Comparison of ENCODE assay signal across 22 cellular contexts in the genomic region with DNA sequence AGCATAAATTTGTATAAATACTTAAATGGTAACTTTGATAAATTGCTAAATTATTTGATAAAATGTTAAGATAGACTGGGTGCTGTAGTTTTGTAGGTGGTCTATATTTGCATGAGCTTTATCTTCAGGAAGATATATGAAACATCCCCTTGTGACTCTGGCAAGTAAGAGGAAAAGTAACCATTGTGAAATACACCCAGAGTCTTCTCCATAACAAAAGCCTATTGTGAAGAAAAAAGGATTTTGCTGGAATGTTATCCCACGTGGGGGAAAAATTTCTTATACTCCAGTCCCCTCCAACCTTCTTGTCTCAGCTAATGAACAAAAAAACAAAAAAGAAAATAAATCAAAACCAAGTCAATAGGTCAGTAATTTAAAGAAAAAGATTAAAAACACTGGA.
"Had no signal": no experiment of that assay in that cellular context is flagged by ENCODE, and none has a peak within 500 bp of the region (broad histone marks: within the 10 kb centered on the region; RNA-seq: fewer than 3 reads in every experiment).

No MANE protein-coding gene starts in this region.

- H3K4me3 Mint-ChIP-seq: activated CD8-positive, alpha-beta T cell treated with anti-CD3 and anti-CD28 coated beads for 36 hours; activated naive CD4-positive, alpha-beta T cell treated with anti-CD3 and anti-CD28 coated beads, Interleukin-2, amount 10 ng/mL, durations not matched to agents 7 days and 5 days; activated naive CD8-positive, alpha-beta T cell treated with anti-CD3 and anti-CD28 coated beads for 36 hours; activated T-cell treated with anti-CD3 and anti-CD28 coated beads, Interleukin-2, amount 50 U/mL, for 72 hours; T-helper 17 cell had no signal

- H3K9me3 Mint-ChIP-seq: activated naive CD8-positive, alpha-beta T cell treated with anti-CD3 and anti-CD28 coated beads for 36 hours had no signal

- H3K36me3 Mint-ChIP-seq: activated naive CD4-positive, alpha-beta T cell treated with anti-CD3 and anti-CD28 coated beads, Interleukin-2, amount 10 ng/mL, durations not matched to agents 7 days and 5 days; activated naive CD8-positive, alpha-beta T cell treated with anti-CD3 and anti-CD28 coated beads for 36 hours had no signal

- DNase-seq: activated CD4-positive, CD25-positive, alpha-beta regulatory T cell; activated CD8-positive, alpha-beta memory T cell treated with anti-CD3 and anti-CD28 coated beads, Interleukin-2, amount 50 U/mL, for 4 hours; activated CD8-positive, alpha-beta T cell treated with anti-CD3 and anti-CD28 coated beads for 36 hours; activated gamma-delta T cell treated with Interleukin-2 at 50 U/mL for 16 hours; activated naive CD4-positive, alpha-beta T cell treated with anti-CD3 and anti-CD28 coated beads, Interleukin-2, amount 10 ng/mL, durations not matched to agents 7 days and 5 days; activated naive CD8-positive, alpha-beta T cell treated with anti-CD3 and anti-CD28 coated beads for 36 hours; activated T-cell treated with anti-CD3 and anti-CD28 coated beads, Interleukin-2, amount 50 U/mL, for 72 hours; anterior cingulate cortex; caudate nucleus; NCI-H1092; NCI-H1417; NCI-H1930; NCI-H524; PC-3; SHP77; T-helper 17 cell; T-helper 9 cell had no signal

- ATAC-seq: activated CD8-positive, alpha-beta T cell treated with anti-CD3 and anti-CD28 coated beads for 36 hours; activated T-cell treated with anti-CD3 and anti-CD28 coated beads, Interleukin-2, amount 50 U/mL, for 72 hours; PC-3; T-helper 17 cell had no signal

- H3K9ac ChIP-seq: KMS-11 had no signal

- H3K4me1 Mint-ChIP-seq: activated naive CD4-positive, alpha-beta T cell treated with anti-CD3 and anti-CD28 coated beads, Interleukin-2, amount 10 ng/mL, durations not matched to agents 7 days and 5 days; activated naive CD8-positive, alpha-beta T cell treated with anti-CD3 and anti-CD28 coated beads for 36 hours; T-helper 17 cell had no signal

- H3K27me3 Mint-ChIP-seq: activated CD8-positive, alpha-beta T cell treated with anti-CD3 and anti-CD28 coated beads for 36 hours; activated naive CD4-positive, alpha-beta T cell treated with anti-CD3 and anti-CD28 coated beads, Interleukin-2, amount 10 ng/mL, durations not matched to agents 7 days and 5 days; activated naive CD8-positive, alpha-beta T cell treated with anti-CD3 and anti-CD28 coated beads for 36 hours; T-helper 17 cell had no signal

- H3K4me2 ChIP-seq: KMS-11 had no signal

- H3K9me3 ChIP-seq: breast epithelium, SJSA1 had no signal

- H3K27me3 ChIP-seq: breast epithelium, SJSA1 had no signal

- H3K27ac Mint-ChIP-seq: activated CD8-positive, alpha-beta T cell treated with anti-CD3 and anti-CD28 coated beads for 36 hours; activated naive CD4-positive, alpha-beta T cell treated with anti-CD3 and anti-CD28 coated beads, Interleukin-2, amount 10 ng/mL, durations not matched to agents 7 days and 5 days; activated naive CD8-positive, alpha-beta T cell treated with anti-CD3 and anti-CD28 coated beads for 36 hours; activated T-cell treated with anti-CD3 and anti-CD28 coated beads, Interleukin-2, amount 50 U/mL, for 72 hours; activated T-helper 2 cell treated with anti-CD3 and anti-CD28 coated beads, Interferon-gamma antibody, Interleukin-2, Interleukin-4, amounts not matched to agents 10 μg/mL and 5 μg/mL and 100 μg/mL, durations not matched to agents 14 hours and 24 hours and 36 hours; T-helper 17 cell had no signal

- H3K36me3 ChIP-seq: breast epithelium, SJSA1 had no signal

- H3K27ac ChIP-seq: breast epithelium, KMS-11, SJSA1 had no signal

- H3K4me1 ChIP-seq: breast epithelium had no signal

- H3K4me3 ChIP-seq: breast epithelium, SJSA1 had no signal

- FAIRE-seq: RCC 7860 had no signal
